1 cellular context compared by ENCODE assay signal in genomic region chr10:92114201-92114600, GRCh38.
TF ChIP-seq lines count a peak whose summit lies in the region.

No MANE protein-coding gene starts in this region.

TF ChIP-seq in HepG2, 621 proteins besides CTCF, POLR2A, EP300 and RAD21 (continued from another document and continues in another):
- TF ChIP-seq, protein P1, sequence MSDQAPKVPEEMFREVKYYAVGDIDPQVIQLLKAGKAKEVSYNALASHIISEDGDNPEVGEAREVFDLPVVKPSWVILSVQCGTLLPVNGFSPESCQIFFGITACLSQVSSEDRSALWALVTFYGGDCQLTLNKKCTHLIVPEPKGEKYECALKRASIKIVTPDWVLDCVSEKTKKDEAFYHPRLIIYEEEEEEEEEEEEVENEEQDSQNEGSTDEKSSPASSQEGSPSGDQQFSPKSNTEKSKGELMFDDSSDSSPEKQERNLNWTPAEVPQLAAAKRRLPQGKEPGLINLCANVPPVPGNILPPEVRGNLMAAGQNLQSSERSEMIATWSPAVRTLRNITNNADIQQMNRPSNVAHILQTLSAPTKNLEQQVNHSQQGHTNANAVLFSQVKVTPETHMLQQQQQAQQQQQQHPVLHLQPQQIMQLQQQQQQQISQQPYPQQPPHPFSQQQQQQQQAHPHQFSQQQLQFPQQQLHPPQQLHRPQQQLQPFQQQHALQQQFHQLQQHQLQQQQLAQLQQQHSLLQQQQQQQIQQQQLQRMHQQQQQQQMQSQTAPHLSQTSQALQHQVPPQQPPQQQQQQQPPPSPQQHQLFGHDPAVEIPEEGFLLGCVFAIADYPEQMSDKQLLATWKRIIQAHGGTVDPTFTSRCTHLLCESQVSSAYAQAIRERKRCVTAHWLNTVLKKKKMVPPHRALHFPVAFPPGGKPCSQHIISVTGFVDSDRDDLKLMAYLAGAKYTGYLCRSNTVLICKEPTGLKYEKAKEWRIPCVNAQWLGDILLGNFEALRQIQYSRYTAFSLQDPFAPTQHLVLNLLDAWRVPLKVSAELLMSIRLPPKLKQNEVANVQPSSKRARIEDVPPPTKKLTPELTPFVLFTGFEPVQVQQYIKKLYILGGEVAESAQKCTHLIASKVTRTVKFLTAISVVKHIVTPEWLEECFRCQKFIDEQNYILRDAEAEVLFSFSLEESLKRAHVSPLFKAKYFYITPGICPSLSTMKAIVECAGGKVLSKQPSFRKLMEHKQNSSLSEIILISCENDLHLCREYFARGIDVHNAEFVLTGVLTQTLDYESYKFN (CRISPR knock-in tag; conservative IDR thresholded peaks at IDR 0.05), result peak; percentile 90
- TF ChIP-seq HDAC6 (IDR thresholded peaks at IDR 0.05; ENCODE audit: low read depth, low read length) (no peak), BCL6 (CRISPR knock-in tag; IDR thresholded peaks at IDR 0.05) (peak; percentile 77), SOX13 (IDR thresholded peaks at IDR 0.05) (no peak), SOX13 (CRISPR knock-in tag; conservative IDR thresholded peaks at IDR 0.05 in 1 of 2, IDR thresholded peaks at IDR 0.05 in 1 of 2) (peak in 1 of 2 experiments; percentile 57; a peak in 2 of 4 replicates), GFI1 (CRISPR knock-in tag; IDR thresholded peaks at IDR 0.05; ENCODE audit: borderline replicate concordance) (peak; percentile 85), DRAP1 (CRISPR knock-in tag; IDR thresholded peaks at IDR 0.05) (peak; percentile 51), MED1 (CRISPR knock-in tag; IDR thresholded peaks at IDR 0.05) (peak; percentile 73), NR1H2 (CRISPR knock-in tag; IDR thresholded peaks at IDR 0.05; ENCODE audit: borderline replicate concordance, low read depth) (no peak), ERF (CRISPR knock-in tag; IDR thresholded peaks at IDR 0.05) (0 out of 2 replicates have a peak, but pooled peaks have one; percentile 41), ZNF17 (CRISPR knock-in tag; IDR thresholded peaks at IDR 0.05) (no peak), PREB (CRISPR knock-in tag; IDR thresholded peaks at IDR 0.05) (no peak), AHDC1 (CRISPR knock-in tag; IDR thresholded peaks at IDR 0.05; ENCODE audit: borderline replicate concordance) (peak; percentile 87; the same call in 1 of the 2 replicates), GABPA (IDR thresholded peaks at IDR 0.05; ENCODE audit: low read depth, low read length) (no peak), GABPA (CRISPR knock-in tag; IDR thresholded peaks at IDR 0.05; ENCODE audit: low read depth) (peak; percentile 54), MIER3 (CRISPR knock-in tag; IDR thresholded peaks at IDR 0.05; ENCODE audit: borderline replicate concordance) (peak; percentile 54; the same call in 1 of the 2 replicates), ZKSCAN1 (IDR thresholded peaks at IDR 0.05; ENCODE audit: low read length) (no peak), HNF4A (CRISPR knock-in tag; IDR thresholded peaks at IDR 0.05) (peak; percentile 55), GATAD2A (CRISPR knock-in tag; IDR thresholded peaks at IDR 0.05) (peak; percentile 83), TFE3 (CRISPR knock-in tag; IDR thresholded peaks at IDR 0.05) (peak; percentile 21; the same call in 1 of the 2 replicates), CREB1 (IDR thresholded peaks at IDR 0.05) (no peak), CREB1 (CRISPR knock-in tag; IDR thresholded peaks at IDR 0.05) (peak; percentile 51), SUZ12 (IDR thresholded peaks at IDR 0.05; ENCODE audit: low read depth, low read length) (no peak), ZNF234 (CRISPR knock-in tag; conservative IDR thresholded peaks at IDR 0.05) (no peak), ARID5B (CRISPR knock-in tag; IDR thresholded peaks at IDR 0.05) (peak; percentile 95), ZNF513 (CRISPR knock-in tag; conservative IDR thresholded peaks at IDR 0.05) (no peak), ZNF7 (CRISPR knock-in tag; IDR thresholded peaks at IDR 0.05) (no peak)
- TF ChIP-seq, protein P2, sequence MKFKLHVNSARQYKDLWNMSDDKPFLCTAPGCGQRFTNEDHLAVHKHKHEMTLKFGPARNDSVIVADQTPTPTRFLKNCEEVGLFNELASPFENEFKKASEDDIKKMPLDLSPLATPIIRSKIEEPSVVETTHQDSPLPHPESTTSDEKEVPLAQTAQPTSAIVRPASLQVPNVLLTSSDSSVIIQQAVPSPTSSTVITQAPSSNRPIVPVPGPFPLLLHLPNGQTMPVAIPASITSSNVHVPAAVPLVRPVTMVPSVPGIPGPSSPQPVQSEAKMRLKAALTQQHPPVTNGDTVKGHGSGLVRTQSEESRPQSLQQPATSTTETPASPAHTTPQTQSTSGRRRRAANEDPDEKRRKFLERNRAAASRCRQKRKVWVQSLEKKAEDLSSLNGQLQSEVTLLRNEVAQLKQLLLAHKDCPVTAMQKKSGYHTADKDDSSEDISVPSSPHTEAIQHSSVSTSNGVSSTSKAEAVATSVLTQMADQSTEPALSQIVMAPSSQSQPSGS (CRISPR knock-in tag; IDR thresholded peaks at IDR 0.05), result 0 out of 2 replicates have a peak, but pooled peaks have one; percentile 16
- TF ChIP-seq, protein P3, sequence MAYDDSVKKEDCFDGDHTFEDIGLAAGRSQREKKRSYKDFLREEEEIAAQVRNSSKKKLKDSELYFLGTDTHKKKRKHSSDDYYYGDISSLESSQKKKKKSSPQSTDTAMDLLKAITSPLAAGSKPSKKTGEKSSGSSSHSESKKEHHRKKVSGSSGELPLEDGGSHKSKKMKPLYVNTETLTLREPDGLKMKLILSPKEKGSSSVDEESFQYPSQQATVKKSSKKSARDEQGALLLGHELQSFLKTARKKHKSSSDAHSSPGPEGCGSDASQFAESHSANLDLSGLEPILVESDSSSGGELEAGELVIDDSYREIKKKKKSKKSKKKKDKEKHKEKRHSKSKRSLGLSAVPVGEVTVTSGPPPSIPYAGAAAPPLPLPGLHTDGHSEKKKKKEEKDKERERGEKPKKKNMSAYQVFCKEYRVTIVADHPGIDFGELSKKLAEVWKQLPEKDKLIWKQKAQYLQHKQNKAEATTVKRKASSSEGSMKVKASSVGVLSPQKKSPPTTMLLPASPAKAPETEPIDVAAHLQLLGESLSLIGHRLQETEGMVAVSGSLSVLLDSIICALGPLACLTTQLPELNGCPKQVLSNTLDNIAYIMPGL (CRISPR knock-in tag; IDR thresholded peaks at IDR 0.05; ENCODE audit: borderline replicate concordance in 1 of 2, low read depth in 1 of 2), result peak in 1 of 2 experiments; percentile 34; a peak in 1 of 4 replicates
- TF ChIP-seq, protein P4, sequence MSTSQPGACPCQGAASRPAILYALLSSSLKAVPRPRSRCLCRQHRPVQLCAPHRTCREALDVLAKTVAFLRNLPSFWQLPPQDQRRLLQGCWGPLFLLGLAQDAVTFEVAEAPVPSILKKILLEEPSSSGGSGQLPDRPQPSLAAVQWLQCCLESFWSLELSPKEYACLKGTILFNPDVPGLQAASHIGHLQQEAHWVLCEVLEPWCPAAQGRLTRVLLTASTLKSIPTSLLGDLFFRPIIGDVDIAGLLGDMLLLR (CRISPR knock-in tag; IDR thresholded peaks at IDR 0.05), result no peak
